ENCODE assay signal across 1 cellular context in the genomic region with DNA sequence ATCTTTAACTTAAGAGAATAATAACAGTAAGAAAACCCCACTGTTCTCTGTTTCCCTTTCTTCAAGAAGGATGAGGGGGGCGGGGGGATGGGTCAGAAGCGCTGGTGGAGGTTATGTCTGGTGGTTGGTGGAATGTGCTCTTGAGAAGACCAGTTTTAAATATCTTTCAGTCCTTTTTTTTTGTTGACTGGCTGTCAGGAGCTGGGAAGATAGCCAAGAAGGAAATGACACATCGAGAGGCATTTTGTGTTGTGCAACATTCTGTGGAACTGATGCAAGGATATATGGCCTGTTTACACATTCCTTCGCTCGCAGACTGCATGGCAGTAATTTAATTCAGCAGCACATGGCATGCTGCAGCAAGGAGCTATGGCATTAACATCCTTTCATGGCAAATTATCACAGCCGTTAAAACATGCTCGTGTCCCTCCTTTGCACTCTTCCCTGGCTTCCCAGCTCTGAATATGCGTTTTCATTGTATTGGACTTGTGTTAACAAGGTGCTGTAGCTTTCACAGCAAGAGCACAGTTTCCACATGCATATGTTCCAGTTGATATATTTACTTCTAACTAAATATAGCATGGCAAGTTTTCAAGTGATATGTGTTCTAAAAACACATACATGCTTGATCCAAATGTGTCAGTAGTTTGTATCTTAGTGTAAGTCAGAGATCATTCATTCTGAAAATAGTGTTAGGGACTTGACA.
TF ChIP-seq lines count a peak whose summit lies in the region.

No MANE protein-coding gene starts in this region.

TF ChIP-seq in K562, 482 proteins besides CTCF, POLR2A, EP300 and RAD21 (continued from another document and continues in another):
- TF ChIP-seq, protein P1, sequence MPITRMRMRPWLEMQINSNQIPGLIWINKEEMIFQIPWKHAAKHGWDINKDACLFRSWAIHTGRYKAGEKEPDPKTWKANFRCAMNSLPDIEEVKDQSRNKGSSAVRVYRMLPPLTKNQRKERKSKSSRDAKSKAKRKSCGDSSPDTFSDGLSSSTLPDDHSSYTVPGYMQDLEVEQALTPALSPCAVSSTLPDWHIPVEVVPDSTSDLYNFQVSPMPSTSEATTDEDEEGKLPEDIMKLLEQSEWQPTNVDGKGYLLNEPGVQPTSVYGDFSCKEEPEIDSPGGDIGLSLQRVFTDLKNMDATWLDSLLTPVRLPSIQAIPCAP (CRISPR knock-in tag; IDR thresholded peaks at IDR 0.05; ENCODE audit: borderline replicate concordance) = no peak
- TF ChIP-seq PPARD (CRISPR knock-in tag; IDR thresholded peaks at IDR 0.05) (no peak), NFE2 (IDR thresholded peaks at IDR 0.05; ENCODE audit: low read depth) (peak; percentile 81), NFIC (IDR thresholded peaks at IDR 0.05) (peak; percentile 98), SRF (CRISPR knock-in tag; IDR thresholded peaks at IDR 0.05) (no peak), MCM3 (IDR thresholded peaks at IDR 0.05) (no peak), ATF7 (IDR thresholded peaks at IDR 0.05) (peak; percentile 96), PTTG1 (tag; IDR thresholded peaks at IDR 0.05; ENCODE audit: low read depth) (peak; percentile 57; the same call in 1 of the 2 replicates), MEF2D (tag; conservative IDR thresholded peaks at IDR 0.05; ENCODE audit: low read depth) (peak; percentile 86), HMGN3 (IDR thresholded peaks at IDR 0.05; ENCODE audit: borderline replicate concordance, extremely low read depth, insufficient read length, low read depth, low read length) (no peak), MTF1 (CRISPR knock-in tag; IDR thresholded peaks at IDR 0.05; ENCODE audit: borderline replicate concordance) (no peak), RBM34 (IDR thresholded peaks at IDR 0.05; ENCODE audit: borderline replicate concordance, insufficient read depth, low read length) (no peak), ZNF146 (CRISPR knock-in tag; IDR thresholded peaks at IDR 0.05; ENCODE audit: unreplicated experiment) (no peak), MYNN (IDR thresholded peaks at IDR 0.05) (peak; percentile 79; the same call in 1 of the 2 replicates), MYNN (CRISPR knock-in tag; IDR thresholded peaks at IDR 0.05) (no peak), JUNB (CRISPR knock-in tag; conservative IDR thresholded peaks at IDR 0.05) (no peak; the same call in 1 of the 2 replicates), MBD2 (IDR thresholded peaks at IDR 0.05; ENCODE audit: borderline replicate concordance, low read depth) (peak; percentile 81), ZNF316 (IDR thresholded peaks at IDR 0.05) (no peak), PHTF2 (CRISPR knock-in tag; IDR thresholded peaks at IDR 0.05) (no peak), FOXJ3 (CRISPR knock-in tag; IDR thresholded peaks at IDR 0.05) (no peak), BACH1 (tag; IDR thresholded peaks at IDR 0.05) (peak; percentile 75), PHB2 (IDR thresholded peaks at IDR 0.05; ENCODE audit: low read depth) (no peak), MTA2 (IDR thresholded peaks at IDR 0.05; ENCODE audit: low read depth) (no peak), ZNF124 (CRISPR knock-in tag; IDR thresholded peaks at IDR 0.05) (no peak), POU5F1 (IDR thresholded peaks at IDR 0.05; ENCODE audit: borderline replicate concordance, low read depth, low read length, partially characterized antibody) (no peak), ZNF354B (CRISPR knock-in tag; IDR thresholded peaks at IDR 0.05) (no peak), FOXJ2 (tag; IDR thresholded peaks at IDR 0.05) (peak; percentile 97), ZKSCAN8 (CRISPR knock-in tag; IDR thresholded peaks at IDR 0.05) (peak; percentile 82)
- TF ChIP-seq, protein P2, sequence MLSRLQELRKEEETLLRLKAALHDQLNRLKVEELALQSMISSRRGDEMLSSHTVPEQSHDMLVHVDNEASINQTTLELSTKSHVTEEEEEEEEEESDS (CRISPR knock-in tag; IDR thresholded peaks at IDR 0.05) = no peak
- TF ChIP-seq, protein P3, sequence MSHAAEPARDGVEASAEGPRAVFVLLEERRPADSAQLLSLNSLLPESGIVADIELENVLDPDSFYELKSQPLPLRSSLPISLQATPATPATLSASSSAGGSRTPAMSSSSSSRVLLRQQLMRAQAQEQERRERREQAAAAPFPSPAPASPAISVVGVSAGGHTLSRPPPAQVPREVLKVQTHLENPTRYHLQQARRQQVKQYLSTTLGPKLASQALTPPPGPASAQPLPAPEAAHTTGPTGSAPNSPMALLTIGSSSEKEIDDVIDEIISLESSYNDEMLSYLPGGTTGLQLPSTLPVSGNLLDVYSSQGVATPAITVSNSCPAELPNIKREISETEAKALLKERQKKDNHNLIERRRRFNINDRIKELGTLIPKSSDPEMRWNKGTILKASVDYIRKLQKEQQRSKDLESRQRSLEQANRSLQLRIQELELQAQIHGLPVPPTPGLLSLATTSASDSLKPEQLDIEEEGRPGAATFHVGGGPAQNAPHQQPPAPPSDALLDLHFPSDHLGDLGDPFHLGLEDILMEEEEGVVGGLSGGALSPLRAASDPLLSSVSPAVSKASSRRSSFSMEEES (CRISPR knock-in tag; IDR thresholded peaks at IDR 0.05) = no peak
- TF ChIP-seq, protein P4, sequence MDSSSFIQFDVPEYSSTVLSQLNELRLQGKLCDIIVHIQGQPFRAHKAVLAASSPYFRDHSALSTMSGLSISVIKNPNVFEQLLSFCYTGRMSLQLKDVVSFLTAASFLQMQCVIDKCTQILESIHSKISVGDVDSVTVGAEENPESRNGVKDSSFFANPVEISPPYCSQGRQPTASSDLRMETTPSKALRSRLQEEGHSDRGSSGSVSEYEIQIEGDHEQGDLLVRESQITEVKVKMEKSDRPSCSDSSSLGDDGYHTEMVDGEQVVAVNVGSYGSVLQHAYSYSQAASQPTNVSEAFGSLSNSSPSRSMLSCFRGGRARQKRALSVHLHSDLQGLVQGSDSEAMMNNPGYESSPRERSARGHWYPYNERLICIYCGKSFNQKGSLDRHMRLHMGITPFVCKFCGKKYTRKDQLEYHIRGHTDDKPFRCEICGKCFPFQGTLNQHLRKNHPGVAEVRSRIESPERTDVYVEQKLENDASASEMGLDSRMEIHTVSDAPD (CRISPR knock-in tag; IDR thresholded peaks at IDR 0.05) = no peak
- TF ChIP-seq, protein P5, sequence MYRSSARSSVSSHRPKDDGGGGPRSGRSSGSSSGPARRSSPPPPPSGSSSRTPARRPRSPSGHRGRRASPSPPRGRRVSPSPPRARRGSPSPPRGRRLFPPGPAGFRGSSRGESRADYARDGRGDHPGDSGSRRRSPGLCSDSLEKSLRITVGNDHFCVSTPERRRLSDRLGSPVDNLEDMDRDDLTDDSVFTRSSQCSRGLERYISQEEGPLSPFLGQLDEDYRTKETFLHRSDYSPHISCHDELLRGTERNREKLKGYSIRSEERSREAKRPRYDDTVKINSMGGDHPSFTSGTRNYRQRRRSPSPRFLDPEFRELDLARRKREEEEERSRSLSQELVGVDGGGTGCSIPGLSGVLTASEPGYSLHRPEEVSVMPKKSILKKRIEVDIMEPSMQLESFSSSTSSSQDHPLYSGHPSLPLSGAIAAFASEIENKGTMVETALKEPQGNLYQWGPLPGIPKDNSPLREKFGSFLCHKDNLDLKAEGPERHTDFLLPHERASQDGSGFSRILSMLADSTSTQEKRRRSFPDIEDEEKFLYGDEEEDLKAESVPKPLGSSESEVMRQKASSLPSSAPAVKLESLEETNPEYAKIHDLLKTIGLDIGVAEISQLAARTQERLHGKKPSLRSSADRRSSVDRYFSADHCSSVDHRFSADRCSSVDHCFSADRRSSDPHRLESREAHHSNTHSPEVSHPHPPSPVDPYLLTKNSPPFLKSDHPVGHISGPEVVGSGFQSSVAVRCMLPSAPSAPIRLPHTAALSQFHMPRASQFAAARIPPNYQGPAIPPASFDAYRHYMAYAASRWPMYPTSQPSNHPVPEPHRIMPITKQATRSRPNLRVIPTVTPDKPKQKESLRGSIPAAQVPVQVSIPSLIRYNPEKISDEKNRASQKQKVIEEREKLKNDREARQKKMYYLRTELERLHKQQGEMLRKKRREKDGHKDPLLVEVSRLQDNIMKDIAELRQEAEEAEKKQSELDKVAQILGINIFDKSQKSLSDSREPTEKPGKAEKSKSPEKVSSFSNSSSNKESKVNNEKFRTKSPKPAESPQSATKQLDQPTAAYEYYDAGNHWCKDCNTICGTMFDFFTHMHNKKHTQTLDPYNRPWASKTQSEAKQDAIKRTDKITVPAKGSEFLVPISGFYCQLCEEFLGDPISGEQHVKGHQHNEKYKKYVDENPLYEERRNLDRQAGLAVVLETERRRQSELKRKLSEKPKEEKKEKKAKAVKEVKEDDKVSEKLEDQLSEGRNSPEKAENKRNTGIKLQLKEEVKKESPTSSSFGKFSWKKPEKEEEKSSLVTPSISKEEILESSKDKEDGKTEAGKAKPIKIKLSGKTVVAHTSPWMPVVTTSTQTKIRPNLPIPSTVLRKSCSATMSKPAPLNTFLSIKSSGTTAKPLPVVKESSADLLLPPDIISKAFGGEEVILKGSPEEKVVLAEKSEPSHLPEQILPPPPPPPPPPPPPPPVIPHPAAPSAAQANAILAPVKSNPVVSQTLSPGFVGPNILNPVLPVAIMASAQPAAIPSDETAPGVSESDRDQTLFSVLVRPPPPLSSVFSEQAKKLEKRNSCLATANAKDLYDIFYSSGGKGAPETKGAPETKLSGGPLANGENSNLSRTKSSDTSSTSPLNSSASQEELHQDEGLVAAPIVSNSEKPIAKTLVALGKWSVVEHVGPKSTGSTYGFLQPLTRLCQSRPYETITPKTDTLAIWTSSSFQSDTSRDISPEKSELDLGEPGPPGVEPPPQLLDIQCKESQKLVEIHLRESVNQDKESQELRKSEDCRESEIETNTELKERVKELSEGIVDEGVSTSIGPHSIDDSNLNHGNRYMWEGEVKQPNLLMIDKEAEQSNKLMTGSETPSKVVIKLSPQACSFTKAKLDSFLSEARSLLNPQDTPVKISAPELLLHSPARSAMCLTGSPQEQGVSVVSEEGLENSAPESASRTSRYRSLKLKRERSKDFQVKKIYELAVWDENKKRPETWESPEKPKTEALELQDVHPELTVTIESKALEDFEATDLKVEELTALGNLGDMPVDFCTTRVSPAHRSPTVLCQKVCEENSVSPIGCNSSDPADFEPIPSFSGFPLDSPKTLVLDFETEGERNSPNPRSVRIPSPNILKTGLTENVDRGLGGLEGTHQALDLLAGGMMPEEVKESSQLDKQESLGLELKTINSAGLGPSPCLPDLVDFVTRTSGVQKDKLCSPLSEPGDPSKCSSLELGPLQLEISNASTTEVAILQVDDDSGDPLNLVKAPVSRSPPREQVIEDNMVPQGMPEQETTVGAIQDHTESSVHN (IDR thresholded peaks at IDR 0.05; ENCODE audit: borderline replicate concordance in 1 of 2, low read depth in 1 of 2) = peak in 1 of 2 experiments; percentile 88; a peak in 2 of 4 replicates
- TF ChIP-seq, protein P6, sequence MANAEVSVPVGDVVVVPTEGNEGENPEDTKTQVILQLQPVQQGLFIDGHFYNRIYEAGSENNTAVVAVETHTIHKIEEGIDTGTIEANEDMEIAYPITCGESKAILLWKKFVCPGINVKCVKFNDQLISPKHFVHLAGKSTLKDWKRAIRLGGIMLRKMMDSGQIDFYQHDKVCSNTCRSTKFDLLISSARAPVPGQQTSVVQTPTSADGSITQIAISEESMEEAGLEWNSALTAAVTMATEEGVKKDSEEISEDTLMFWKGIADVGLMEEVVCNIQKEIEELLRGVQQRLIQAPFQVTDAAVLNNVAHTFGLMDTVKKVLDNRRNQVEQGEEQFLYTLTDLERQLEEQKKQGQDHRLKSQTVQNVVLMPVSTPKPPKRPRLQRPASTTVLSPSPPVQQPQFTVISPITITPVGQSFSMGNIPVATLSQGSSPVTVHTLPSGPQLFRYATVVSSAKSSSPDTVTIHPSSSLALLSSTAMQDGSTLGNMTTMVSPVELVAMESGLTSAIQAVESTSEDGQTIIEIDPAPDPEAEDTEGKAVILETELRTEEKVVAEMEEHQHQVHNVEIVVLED (CRISPR knock-in tag; IDR thresholded peaks at IDR 0.05) = no peak
- TF ChIP-seq, protein P7, sequence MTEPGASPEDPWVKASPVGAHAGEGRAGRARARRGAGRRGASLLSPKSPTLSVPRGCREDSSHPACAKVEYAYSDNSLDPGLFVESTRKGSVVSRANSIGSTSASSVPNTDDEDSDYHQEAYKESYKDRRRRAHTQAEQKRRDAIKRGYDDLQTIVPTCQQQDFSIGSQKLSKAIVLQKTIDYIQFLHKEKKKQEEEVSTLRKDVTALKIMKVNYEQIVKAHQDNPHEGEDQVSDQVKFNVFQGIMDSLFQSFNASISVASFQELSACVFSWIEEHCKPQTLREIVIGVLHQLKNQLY (CRISPR knock-in tag; conservative IDR thresholded peaks at IDR 0.05) = no peak
- TF ChIP-seq, protein P8, sequence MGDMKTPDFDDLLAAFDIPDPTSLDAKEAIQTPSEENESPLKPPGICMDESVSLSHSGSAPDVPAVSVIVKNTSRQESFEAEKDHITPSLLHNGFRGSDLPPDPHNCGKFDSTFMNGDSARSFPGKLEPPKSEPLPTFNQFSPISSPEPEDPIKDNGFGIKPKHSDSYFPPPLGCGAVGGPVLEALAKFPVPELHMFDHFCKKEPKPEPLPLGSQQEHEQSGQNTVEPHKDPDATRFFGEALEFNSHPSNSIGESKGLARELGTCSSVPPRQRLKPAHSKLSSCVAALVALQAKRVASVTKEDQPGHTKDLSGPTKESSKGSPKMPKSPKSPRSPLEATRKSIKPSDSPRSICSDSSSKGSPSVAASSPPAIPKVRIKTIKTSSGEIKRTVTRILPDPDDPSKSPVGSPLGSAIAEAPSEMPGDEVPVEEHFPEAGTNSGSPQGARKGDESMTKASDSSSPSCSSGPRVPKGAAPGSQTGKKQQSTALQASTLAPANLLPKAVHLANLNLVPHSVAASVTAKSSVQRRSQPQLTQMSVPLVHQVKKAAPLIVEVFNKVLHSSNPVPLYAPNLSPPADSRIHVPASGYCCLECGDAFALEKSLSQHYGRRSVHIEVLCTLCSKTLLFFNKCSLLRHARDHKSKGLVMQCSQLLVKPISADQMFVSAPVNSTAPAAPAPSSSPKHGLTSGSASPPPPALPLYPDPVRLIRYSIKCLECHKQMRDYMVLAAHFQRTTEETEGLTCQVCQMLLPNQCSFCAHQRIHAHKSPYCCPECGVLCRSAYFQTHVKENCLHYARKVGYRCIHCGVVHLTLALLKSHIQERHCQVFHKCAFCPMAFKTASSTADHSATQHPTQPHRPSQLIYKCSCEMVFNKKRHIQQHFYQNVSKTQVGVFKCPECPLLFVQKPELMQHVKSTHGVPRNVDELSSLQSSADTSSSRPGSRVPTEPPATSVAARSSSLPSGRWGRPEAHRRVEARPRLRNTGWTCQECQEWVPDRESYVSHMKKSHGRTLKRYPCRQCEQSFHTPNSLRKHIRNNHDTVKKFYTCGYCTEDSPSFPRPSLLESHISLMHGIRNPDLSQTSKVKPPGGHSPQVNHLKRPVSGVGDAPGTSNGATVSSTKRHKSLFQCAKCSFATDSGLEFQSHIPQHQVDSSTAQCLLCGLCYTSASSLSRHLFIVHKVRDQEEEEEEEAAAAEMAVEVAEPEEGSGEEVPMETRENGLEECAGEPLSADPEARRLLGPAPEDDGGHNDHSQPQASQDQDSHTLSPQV (IDR thresholded peaks at IDR 0.05) = peak; percentile 98
- TF ChIP-seq, protein P9, sequence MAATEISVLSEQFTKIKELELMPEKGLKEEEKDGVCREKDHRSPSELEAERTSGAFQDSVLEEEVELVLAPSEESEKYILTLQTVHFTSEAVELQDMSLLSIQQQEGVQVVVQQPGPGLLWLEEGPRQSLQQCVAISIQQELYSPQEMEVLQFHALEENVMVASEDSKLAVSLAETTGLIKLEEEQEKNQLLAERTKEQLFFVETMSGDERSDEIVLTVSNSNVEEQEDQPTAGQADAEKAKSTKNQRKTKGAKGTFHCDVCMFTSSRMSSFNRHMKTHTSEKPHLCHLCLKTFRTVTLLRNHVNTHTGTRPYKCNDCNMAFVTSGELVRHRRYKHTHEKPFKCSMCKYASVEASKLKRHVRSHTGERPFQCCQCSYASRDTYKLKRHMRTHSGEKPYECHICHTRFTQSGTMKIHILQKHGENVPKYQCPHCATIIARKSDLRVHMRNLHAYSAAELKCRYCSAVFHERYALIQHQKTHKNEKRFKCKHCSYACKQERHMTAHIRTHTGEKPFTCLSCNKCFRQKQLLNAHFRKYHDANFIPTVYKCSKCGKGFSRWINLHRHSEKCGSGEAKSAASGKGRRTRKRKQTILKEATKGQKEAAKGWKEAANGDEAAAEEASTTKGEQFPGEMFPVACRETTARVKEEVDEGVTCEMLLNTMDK (IDR thresholded peaks at IDR 0.05; ENCODE audit: borderline replicate concordance, insufficient read depth, low read depth, low read length, poor library complexity, severe bottlenecking) = no peak
